Comparison of ENCODE assay signal across 2 cellular contexts in the genomic region with DNA sequence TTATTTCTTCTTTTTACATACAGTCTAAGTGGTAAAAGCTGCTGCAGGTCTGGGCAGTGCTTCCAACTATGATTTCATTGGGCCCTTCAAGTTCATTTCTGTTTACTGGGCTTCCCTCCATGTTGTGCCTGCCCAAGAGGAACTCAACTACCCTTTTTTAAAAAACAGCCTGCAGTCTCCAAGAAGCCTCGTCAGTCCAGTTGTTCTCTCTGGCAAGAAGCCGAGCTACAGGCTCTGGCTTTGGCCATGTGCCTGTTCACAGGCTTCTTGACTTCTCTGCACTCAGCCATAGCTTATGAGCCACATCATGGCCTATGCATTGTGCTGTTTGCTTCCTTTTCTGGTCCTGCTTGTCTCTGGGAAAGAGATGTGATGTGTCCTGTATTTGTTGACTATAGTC.
TF ChIP-seq lines count a peak whose summit lies in the region.

No MANE protein-coding gene starts in this region.

TF ChIP-seq in H1, 55 proteins besides CTCF, POLR2A, EP300 and RAD21:
- TF ChIP-seq, protein P1, sequence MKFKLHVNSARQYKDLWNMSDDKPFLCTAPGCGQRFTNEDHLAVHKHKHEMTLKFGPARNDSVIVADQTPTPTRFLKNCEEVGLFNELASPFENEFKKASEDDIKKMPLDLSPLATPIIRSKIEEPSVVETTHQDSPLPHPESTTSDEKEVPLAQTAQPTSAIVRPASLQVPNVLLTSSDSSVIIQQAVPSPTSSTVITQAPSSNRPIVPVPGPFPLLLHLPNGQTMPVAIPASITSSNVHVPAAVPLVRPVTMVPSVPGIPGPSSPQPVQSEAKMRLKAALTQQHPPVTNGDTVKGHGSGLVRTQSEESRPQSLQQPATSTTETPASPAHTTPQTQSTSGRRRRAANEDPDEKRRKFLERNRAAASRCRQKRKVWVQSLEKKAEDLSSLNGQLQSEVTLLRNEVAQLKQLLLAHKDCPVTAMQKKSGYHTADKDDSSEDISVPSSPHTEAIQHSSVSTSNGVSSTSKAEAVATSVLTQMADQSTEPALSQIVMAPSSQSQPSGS (IDR thresholded peaks at IDR 0.05; ENCODE audit: low read length), result no peak
- TF ChIP-seq TEAD4 (IDR thresholded peaks at IDR 0.05; ENCODE audit: low read depth, low read length), result no peak
- no peak for TF ChIP-seq BCL11A (IDR thresholded peaks at IDR 0.05; ENCODE audit: low read depth in 2 of 2, low read length in 2 of 2)

TF ChIP-seq in HepG2, 621 proteins besides CTCF, POLR2A, EP300 and RAD21:
- TF ChIP-seq RORA (CRISPR knock-in tag; IDR thresholded peaks at IDR 0.05), result no peak
- TF ChIP-seq ZSCAN30 (CRISPR knock-in tag; IDR thresholded peaks at IDR 0.05), result no peak
- no peak for TF ChIP-seq MAFK (conservative IDR thresholded peaks at IDR 0.05 in 1 of 2, IDR thresholded peaks at IDR 0.05 in 1 of 2; ENCODE audit: low read length in 2 of 2)
- no peak for TF ChIP-seq HNRNPH1 (optimal IDR thresholded peaks at IDR 0.05; ENCODE audit: low read depth, low read length)
- TF ChIP-seq, protein P2, sequence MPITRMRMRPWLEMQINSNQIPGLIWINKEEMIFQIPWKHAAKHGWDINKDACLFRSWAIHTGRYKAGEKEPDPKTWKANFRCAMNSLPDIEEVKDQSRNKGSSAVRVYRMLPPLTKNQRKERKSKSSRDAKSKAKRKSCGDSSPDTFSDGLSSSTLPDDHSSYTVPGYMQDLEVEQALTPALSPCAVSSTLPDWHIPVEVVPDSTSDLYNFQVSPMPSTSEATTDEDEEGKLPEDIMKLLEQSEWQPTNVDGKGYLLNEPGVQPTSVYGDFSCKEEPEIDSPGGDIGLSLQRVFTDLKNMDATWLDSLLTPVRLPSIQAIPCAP (CRISPR knock-in tag; IDR thresholded peaks at IDR 0.05; ENCODE audit: low read depth), result no peak
- TF ChIP-seq, protein P3, sequence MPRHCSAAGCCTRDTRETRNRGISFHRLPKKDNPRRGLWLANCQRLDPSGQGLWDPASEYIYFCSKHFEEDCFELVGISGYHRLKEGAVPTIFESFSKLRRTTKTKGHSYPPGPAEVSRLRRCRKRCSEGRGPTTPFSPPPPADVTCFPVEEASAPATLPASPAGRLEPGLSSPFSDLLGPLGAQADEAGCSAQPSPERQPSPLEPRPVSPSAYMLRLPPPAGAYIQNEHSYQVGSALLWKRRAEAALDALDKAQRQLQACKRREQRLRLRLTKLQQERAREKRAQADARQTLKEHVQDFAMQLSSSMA (CRISPR knock-in tag; IDR thresholded peaks at IDR 0.05), result no peak
- TF ChIP-seq, protein P4, sequence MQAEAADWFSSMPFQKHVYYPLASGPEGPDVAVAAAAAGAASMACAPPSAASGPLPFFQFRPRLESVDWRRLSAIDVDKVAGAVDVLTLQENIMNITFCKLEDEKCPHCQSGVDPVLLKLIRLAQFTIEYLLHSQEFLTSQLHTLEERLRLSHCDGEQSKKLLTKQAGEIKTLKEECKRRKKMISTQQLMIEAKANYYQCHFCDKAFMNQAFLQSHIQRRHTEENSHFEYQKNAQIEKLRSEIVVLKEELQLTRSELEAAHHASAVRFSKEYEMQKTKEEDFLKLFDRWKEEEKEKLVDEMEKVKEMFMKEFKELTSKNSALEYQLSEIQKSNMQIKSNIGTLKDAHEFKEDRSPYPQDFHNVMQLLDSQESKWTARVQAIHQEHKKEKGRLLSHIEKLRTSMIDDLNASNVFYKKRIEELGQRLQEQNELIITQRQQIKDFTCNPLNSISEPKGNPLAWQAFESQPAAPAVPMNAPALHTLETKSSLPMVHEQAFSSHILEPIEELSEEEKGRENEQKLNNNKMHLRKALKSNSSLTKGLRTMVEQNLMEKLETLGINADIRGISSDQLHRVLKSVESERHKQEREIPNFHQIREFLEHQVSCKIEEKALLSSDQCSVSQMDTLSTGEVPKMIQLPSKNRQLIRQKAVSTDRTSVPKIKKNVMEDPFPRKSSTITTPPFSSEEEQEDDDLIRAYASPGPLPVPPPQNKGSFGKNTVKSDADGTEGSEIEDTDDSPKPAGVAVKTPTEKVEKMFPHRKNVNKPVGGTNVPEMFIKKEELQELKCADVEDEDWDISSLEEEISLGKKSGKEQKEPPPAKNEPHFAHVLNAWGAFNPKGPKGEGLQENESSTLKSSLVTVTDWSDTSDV (CRISPR knock-in tag; IDR thresholded peaks at IDR 0.05), result no peak
- TF ChIP-seq ZMYM4 (CRISPR knock-in tag; IDR thresholded peaks at IDR 0.05), result 0 out of 2 replicates have a peak, but pooled peaks have one; percentile 3
